ENCODE assay signal across 28 cellular contexts in genomic region chr21:36534656-36535055, GRCh38. TPM values are rescaled to one million over a fixed set of nuclear protein-coding genes. Genes with fewer than 3 reads are reported as not detected.
"Had no signal": no experiment of that assay in that cellular context is flagged by ENCODE, and none has a peak within 500 bp of the region (broad histone marks: within the 10 kb centered on the region; RNA-seq: fewer than 3 reads in every experiment).

No MANE protein-coding gene starts in this region.

- H3K36me3 Mint-ChIP-seq: activated naive CD4-positive, alpha-beta T cell treated with anti-CD3 and anti-CD28 coated beads, Interleukin-2, amount 50 U/mL, for 24 hours had no signal

- H3K9me3 Mint-ChIP-seq: activated CD4-positive, alpha-beta memory T cell treated with anti-CD3 and anti-CD28 coated beads, Interleukin-2, amount 10 ng/mL, durations not matched to agents 7 days and 5 days; activated CD4-positive, alpha-beta T cell treated with anti-CD3 and anti-CD28 coated beads, Interleukin-2, amount 10 ng/mL, durations not matched to agents 24 days and 14 days; activated naive CD4-positive, alpha-beta T cell treated with anti-CD3 and anti-CD28 coated beads, Interleukin-2, amount 50 U/mL, for 24 hours; activated naive CD8-positive, alpha-beta T cell treated with anti-CD3 and anti-CD28 coated beads, Interleukin-2, amount 50 U/mL, for 24 hours; activated T-cell treated with anti-CD3 and anti-CD28 coated beads, Interleukin-2, amount 50 U/mL, for 24 hours; effector memory CD8-positive, alpha-beta T cell; nephron had no signal

- H3K4me2 ChIP-seq: hepatocyte had no signal

- H3K27me3 ChIP-seq: ovary, right lobe of liver had no signal

- H3K4me1 ChIP-seq: gastrocnemius medialis, right lobe of liver, tibial nerve had no signal

- H3K36me3 ChIP-seq: gastrocnemius medialis, ovary, right lobe of liver, tibial nerve had no signal

- H3K79me2 ChIP-seq: hepatocyte had no signal

- DNase-seq: activated CD4-positive, alpha-beta memory T cell treated with anti-CD3 and anti-CD28 coated beads, Interleukin-2, amount 10 ng/mL, durations not matched to agents 7 days and 5 days; activated CD4-positive, alpha-beta T cell treated with anti-CD3 and anti-CD28 coated beads, Interleukin-2, amount 10 ng/mL, durations not matched to agents 24 days and 14 days; activated CD8-positive, alpha-beta memory T cell treated with anti-CD3 and anti-CD28 coated beads, Interleukin-2, amount 50 U/mL, for 48 hours; activated naive CD8-positive, alpha-beta T cell treated with anti-CD3 and anti-CD28 coated beads, Interleukin-2, amount 50 U/mL, for 24 hours; activated T-cell treated with anti-CD3 and anti-CD28 coated beads, Interleukin-2, amount 50 U/mL, for 24 hours; amygdala; caudate nucleus; cortex of kidney; effector memory CD8-positive, alpha-beta T cell; erythroblast; gastrocnemius medialis; glutamatergic neuron; left cardiac atrium; left ventricle myocardium superior; ovary; right lobe of liver; stimulated activated CD4-positive, alpha-beta T cell treated with anti-CD3 and anti-CD28 coated beads, Interleukin-2, amount 100 ng/mL, for 48 hours; stimulated activated naive CD4-positive, alpha-beta T cell treated with Interleukin-2 at 50 U/mL for 16 hours had no signal

- H2AFZ ChIP-seq: hepatocyte had no signal

- H3K4me3 Mint-ChIP-seq: activated CD4-positive, alpha-beta memory T cell treated with anti-CD3 and anti-CD28 coated beads, Interleukin-2, amount 10 ng/mL, durations not matched to agents 7 days and 5 days; activated CD4-positive, alpha-beta T cell treated with anti-CD3 and anti-CD28 coated beads, Interleukin-2, amount 10 ng/mL, durations not matched to agents 24 days and 14 days; activated naive CD4-positive, alpha-beta T cell treated with anti-CD3 and anti-CD28 coated beads, Interleukin-2, amount 50 U/mL, for 24 hours; activated naive CD8-positive, alpha-beta T cell treated with anti-CD3 and anti-CD28 coated beads, Interleukin-2, amount 50 U/mL, for 24 hours; activated T-cell treated with anti-CD3 and anti-CD28 coated beads, Interleukin-2, amount 50 U/mL, for 24 hours; effector memory CD8-positive, alpha-beta T cell; nephron had no signal

- H3K27me3 Mint-ChIP-seq: activated CD4-positive, alpha-beta T cell treated with anti-CD3 and anti-CD28 coated beads, Interleukin-2, amount 10 ng/mL, durations not matched to agents 24 days and 14 days; activated naive CD8-positive, alpha-beta T cell treated with anti-CD3 and anti-CD28 coated beads, Interleukin-2, amount 50 U/mL, for 24 hours had no signal

- H3K4me3 ChIP-seq: gastrocnemius medialis, hepatocyte, ovary, right lobe of liver, tibial nerve had no signal

- H3K27ac ChIP-seq: gastrocnemius medialis, hepatocyte, ovary, right lobe of liver, tibial nerve, VCaP had no signal

- H3K27ac Mint-ChIP-seq: activated CD4-positive, alpha-beta memory T cell treated with anti-CD3 and anti-CD28 coated beads, Interleukin-2, amount 10 ng/mL, durations not matched to agents 7 days and 5 days; activated CD4-positive, alpha-beta T cell treated with anti-CD3 and anti-CD28 coated beads, Interleukin-2, amount 10 ng/mL, durations not matched to agents 24 days and 14 days; activated naive CD4-positive, alpha-beta T cell treated with anti-CD3 and anti-CD28 coated beads, Interleukin-2, amount 50 U/mL, for 24 hours; activated naive CD8-positive, alpha-beta T cell treated with anti-CD3 and anti-CD28 coated beads, Interleukin-2, amount 50 U/mL, for 24 hours; activated T-cell treated with anti-CD3 and anti-CD28 coated beads, Interleukin-2, amount 50 U/mL, for 24 hours; effector memory CD8-positive, alpha-beta T cell; nephron; progenitor cell of endocrine pancreas had no signal

- ATAC-seq: activated naive CD8-positive, alpha-beta T cell treated with anti-CD3 and anti-CD28 coated beads, Interleukin-2, amount 50 U/mL, for 24 hours; effector memory CD8-positive, alpha-beta T cell; gastrocnemius medialis; left cardiac atrium; left ventricle myocardium superior; right lobe of liver had no signal

- H3K4me1 Mint-ChIP-seq: activated CD4-positive, alpha-beta memory T cell treated with anti-CD3 and anti-CD28 coated beads, Interleukin-2, amount 10 ng/mL, durations not matched to agents 7 days and 5 days; activated CD4-positive, alpha-beta T cell treated with anti-CD3 and anti-CD28 coated beads, Interleukin-2, amount 10 ng/mL, durations not matched to agents 24 days and 14 days; activated naive CD4-positive, alpha-beta T cell treated with anti-CD3 and anti-CD28 coated beads, Interleukin-2, amount 50 U/mL, for 24 hours; activated naive CD8-positive, alpha-beta T cell treated with anti-CD3 and anti-CD28 coated beads, Interleukin-2, amount 50 U/mL, for 24 hours; nephron had no signal

RNA-seq across cellular contexts. Expression of gene CLDN14, which starts 54.7 kb away (rescaled TPM):
- total RNA-seq: activated CD4-positive, alpha-beta memory T cell treated with anti-CD3 and anti-CD28 coated beads, Interleukin-2, amount 10 ng/mL, durations not matched to agents 7 days and 5 days; activated CD4-positive, alpha-beta T cell treated with anti-CD3 and anti-CD28 coated beads, Interleukin-2, amount 10 ng/mL, durations not matched to agents 24 days and 14 days; chondrocyte; left cardiac atrium; left ventricle myocardium superior; lung microvascular endothelial cell; ovary; progenitor cell of endocrine pancreas; temporal lobe; ureter had no signal
